16 cellular contexts compared by ENCODE assay signal in genomic region chr13:106661236-106661635, GRCh38.
A peak's percentile ranks its signal among the peaks of the same experiment; 100 is the strongest.
DNase-seq lines count a peak whose midpoint lies in the region; TF ChIP-seq lines count a peak whose summit lies in the region.
"Had no signal": no experiment of that assay in that cellular context is flagged by ENCODE, and none has a peak within 500 bp of the region (broad histone marks: within the 10 kb centered on the region; RNA-seq: fewer than 3 reads in every experiment).

No MANE protein-coding gene starts in this region.

- H3K27ac ChIP-seq in neural cell (ENCODE audit: low read length): no peak overlapping the region
- H3K27ac ChIP-seq in WERI-Rb-1: no peak overlapping the region

- no peaks in the 10 kb centered on the region for H3F3A ChIP-seq in neural cell (ENCODE audit: insufficient read depth, low read length, poor library complexity, severe bottlenecking)

- H3K36me3 ChIP-seq in neural cell (ENCODE audit: insufficient read depth, low read length): no peaks in the 10 kb centered on the region
- H3K36me3 ChIP-seq in WERI-Rb-1: no peaks in the 10 kb centered on the region
- H3K36me3 ChIP-seq: HAP-1 had no signal

- no peak for TF ChIP-seq CTCF in neural cell (IDR thresholded peaks at IDR 0.05; ENCODE audit: poor library complexity, severe bottlenecking)
- no peak for TF ChIP-seq CTCF in WERI-Rb-1 (IDR thresholded peaks at IDR 0.05; ENCODE audit: low read depth, low read length)

- H3K79me2 ChIP-seq in neural cell (replicated peaks; ENCODE audit: insufficient read depth, low read length): no peaks in the 10 kb centered on the region

- H3K9ac ChIP-seq in neural cell (ENCODE audit: low read length): no peak overlapping the region

- peak; percentile 11 for TF ChIP-seq EP300 in neural cell (conservative IDR thresholded peaks at IDR 0.05; ENCODE audit: poor library complexity, severe bottlenecking)

- DNase-seq in NCI-H82 (lab: John Stamatoyannopoulos, UW) (peak; percentile 63), NCI-H82 treated with DMSO at 0.1 percent for 48 hours (lab: John Stamatoyannopoulos, UW; ENCODE audit: unreplicated experiment) (no peak), pons (ENCODE audit: low spot score) (peak; percentile 34), cortex of kidney (lab: John Stamatoyannopoulos, UW) (no peak), WERI-Rb-1 (no peak)
- DNase-seq: C1 segment of cervical spinal cord; Calu3; CD4-positive, alpha-beta memory T cell; COR-L47; DMS53; DMS79 treated with DMSO at 0.1 percent for 48 hours; GF-D8; HFFc6 had no signal

- no peak overlapping the region for H2AFZ ChIP-seq in neural cell (ENCODE audit: low read depth, low read length)
- H2AFZ ChIP-seq: GM23338 had no signal

- no peak for TF ChIP-seq RAD21 in neural cell (conservative IDR thresholded peaks at IDR 0.05)

- no peak overlapping the region for H3K4me3 ChIP-seq in neural cell (ENCODE audit: low read length)
- H3K4me3 ChIP-seq in WERI-Rb-1 (ENCODE audit: low read depth, low read length): no peak overlapping the region
- H3K4me3 ChIP-seq: GM23338, HAP-1 had no signal

- no peaks in the 10 kb centered on the region for H3K9me3 ChIP-seq in neural cell (ENCODE audit: low read length)
- H3K9me3 ChIP-seq in WERI-Rb-1 (ENCODE audit: severe bottlenecking): no peaks in the 10 kb centered on the region
- H3K9me3 ChIP-seq: HAP-1 had no signal

- no peaks in the 10 kb centered on the region for H3K9me2 ChIP-seq in neural cell (ENCODE audit: insufficient read depth, low read length)

- H3K4me2 ChIP-seq in neural cell (ENCODE audit: low read length): no peak overlapping the region
- H3K4me2 ChIP-seq: GM23338 had no signal

- no peaks in the 10 kb centered on the region for H4K20me1 ChIP-seq in neural cell (ENCODE audit: insufficient read depth)

- H3K27me3 ChIP-seq in neural cell (ENCODE audit: insufficient read depth, low read depth, low read length): no peaks in the 10 kb centered on the region
- H3K27me3 ChIP-seq in WERI-Rb-1 (ENCODE audit: insufficient read depth, low read depth, severe bottlenecking): no peaks in the 10 kb centered on the region

TF ChIP-seq in neural cell, 6 proteins besides CTCF, POLR2A, EP300 and RAD21:
- TF ChIP-seq EZH2 (IDR thresholded peaks at IDR 0.05; ENCODE audit: borderline replicate concordance, insufficient read depth, low read length, poor library complexity, severe bottlenecking) (no peak), POLR2AphosphoS5 (IDR thresholded peaks at IDR 0.05) (no peak), TAF1 (IDR thresholded peaks at IDR 0.05; ENCODE audit: low read depth) (no peak), REST (IDR thresholded peaks at IDR 0.05; ENCODE audit: borderline replicate concordance) (no peak), SMC3 (conservative IDR thresholded peaks at IDR 0.05; ENCODE audit: poor library complexity) (no peak), MXI1 (conservative IDR thresholded peaks at IDR 0.05; ENCODE audit: poor library complexity, severe bottlenecking) (no peak)

Comparison
In these comparisons a context has a peak if more than half of its experiments do, and no peak if none do; other contexts are left out.
1. DNase-seq: peak in NCI-H82 (single experiment) and pons (single experiment); none in NCI-H82 treated with DMSO at 0.1 percent for 48 hours (single experiment), cortex of kidney (single experiment) and WERI-Rb-1 (single experiment).